23 cellular contexts compared by ENCODE assay signal in genomic region chr4:15075875-15076274, GRCh38.
DNase-seq lines count a peak whose midpoint lies in the region; ATAC-seq, FAIRE-seq and TF ChIP-seq lines count a peak whose summit lies in the region.
"Had no signal": no experiment of that assay in that cellular context is flagged by ENCODE, and none has a peak within 500 bp of the region (broad histone marks: within the 10 kb centered on the region; RNA-seq: fewer than 3 reads in every experiment).

No MANE protein-coding gene starts in this region.

- H3K36me3 ChIP-seq in HEK293 (ENCODE audit: control insufficient read depth in 2 of 2, insufficient read depth in 1 of 2, low read length in 2 of 2) = no peaks in the 10 kb centered on the region
- peaks cover 7% of the 10 kb centered on the region for H3K36me3 ChIP-seq in adipocyte (ENCODE audit: control insufficient read depth, insufficient read depth, low read length, severe bottlenecking)
- no peaks in the 10 kb centered on the region for H3K36me3 ChIP-seq in pancreas
- H3K36me3 ChIP-seq: BE2C, BLaER1 had no signal

- H3K4me3 ChIP-seq in HEK293 (ENCODE audit: low read depth, low read length) (no peak overlapping the region), adipocyte (ENCODE audit: low read length) (peak overlapping the region; percentile 17), epithelial cell of esophagus (ENCODE audit: low read length) (no peak overlapping the region), pancreas (no peak overlapping the region)
- H3K4me3 ChIP-seq: BLaER1 had no signal

- no peaks in the 10 kb centered on the region for H3K9me3 ChIP-seq in HEK293 (ENCODE audit: control insufficient read depth, insufficient read depth, low read depth, low read length)
- peaks cover 19% of the 10 kb centered on the region for H3K9me3 ChIP-seq in adipocyte (ENCODE audit: control insufficient read depth, low read length)
- peaks cover 0 to 3% (median 0%) of the 10 kb centered on the region in 4 donors for H3K9me3 ChIP-seq in pancreas
- H3K9me3 ChIP-seq: BE2C, BLaER1, Caco-2 had no signal

- ATAC-seq in pancreas = no peak
- ATAC-seq: CD8-positive, alpha-beta T cell had no signal

- no peak overlapping the region for H3K9ac ChIP-seq in adipocyte (ENCODE audit: low read length)
- H3K9ac ChIP-seq: BLaER1 had no signal

- TF ChIP-seq CTCF in HEK293 (tag by site-specific recombination; IDR thresholded peaks at IDR 0.05) (no peak), epithelial cell of esophagus (IDR thresholded peaks at IDR 0.05; ENCODE audit: insufficient read depth, low read depth, low read length, missing control alignments) (no peak), pancreas (IDR thresholded peaks at IDR 0.05) (no peak)

- no peak for DNase-seq in adipocyte (ENCODE audit: low read depth)
- DNase-seq in epithelial cell of esophagus (ENCODE audit: low read depth) = peak; percentile 60
- no peak for DNase-seq in pancreas
- DNase-seq in ecto neural progenitor cell (ENCODE audit: low spot score) = no peak
- DNase-seq in NCI-H2107 treated with DMSO at 0.1 percent for 48 hours (lab: John Stamatoyannopoulos, UW; ENCODE audit: unreplicated experiment) = no peak
- DNase-seq in CD1c-positive myeloid dendritic cell (ENCODE audit: extremely low spot score) = no peak
- DNase-seq: 8988T; ACHN; BE2C; C1 segment of cervical spinal cord; Caco-2; Calu3; CD4-positive, alpha-beta T cell; CD8-positive, alpha-beta T cell; DMS79 treated with DMSO at 0.1 percent for 48 hours; GF-D8 had no signal

- H3K27me3 ChIP-seq in adipocyte (replicated peaks; ENCODE audit: control insufficient read depth, insufficient read depth, low read length) (no peaks in the 10 kb centered on the region), pancreas (no peaks in the 10 kb centered on the region)
- H3K27me3 ChIP-seq: BE2C, BLaER1 had no signal

- no peaks in the 10 kb centered on the region for H3K4me1 ChIP-seq in HEK293 (ENCODE audit: control insufficient read depth, insufficient read depth, low read length)
- H3K4me1 ChIP-seq in adipocyte (ENCODE audit: control insufficient read depth, insufficient read depth, low read length) = peaks cover 22% of the 10 kb centered on the region
- no peaks in the 10 kb centered on the region for H3K4me1 ChIP-seq in pancreas
- H3K4me1 ChIP-seq: BE2C, BLaER1, Caco-2 had no signal

- FAIRE-seq in pancreas (lab: Jason Lieb, UNC) = peak; percentile 80
- FAIRE-seq: A204.1, D721Med, G401.6, GM12891, GM19239 had no signal

- intact Hi-C loops in pancreas (cut with DNase I) = no loop called here

- CTCF ChIA-PET in HEK293 (lab: Yijun Ruan, JAX) = no interaction called here

- POLR2A ChIA-PET in HEK293 (lab: Yijun Ruan, JAX) = no interaction called here

- H3K27ac ChIP-seq in HEK293 (ENCODE audit: extremely low read depth, low read depth, low read length) = no peak overlapping the region
- no peak overlapping the region for H3K27ac ChIP-seq in pancreas
- H3K27ac ChIP-seq: BLaER1 had no signal

TF ChIP-seq in HEK293, 187 proteins besides CTCF, POLR2A, EP300 and RAD21:
- TF ChIP-seq ELK4 (IDR thresholded peaks at IDR 0.05; ENCODE audit: borderline replicate concordance, low read depth, low read length) (no peak), SETDB1 (IDR thresholded peaks at IDR 0.05; ENCODE audit: insufficient read length, low read length) (peak; percentile 82), GLIS1 (tag by site-specific recombination; IDR thresholded peaks at IDR 0.05) (no peak)
